1 cellular context compared by ENCODE assay signal in the genomic region with DNA sequence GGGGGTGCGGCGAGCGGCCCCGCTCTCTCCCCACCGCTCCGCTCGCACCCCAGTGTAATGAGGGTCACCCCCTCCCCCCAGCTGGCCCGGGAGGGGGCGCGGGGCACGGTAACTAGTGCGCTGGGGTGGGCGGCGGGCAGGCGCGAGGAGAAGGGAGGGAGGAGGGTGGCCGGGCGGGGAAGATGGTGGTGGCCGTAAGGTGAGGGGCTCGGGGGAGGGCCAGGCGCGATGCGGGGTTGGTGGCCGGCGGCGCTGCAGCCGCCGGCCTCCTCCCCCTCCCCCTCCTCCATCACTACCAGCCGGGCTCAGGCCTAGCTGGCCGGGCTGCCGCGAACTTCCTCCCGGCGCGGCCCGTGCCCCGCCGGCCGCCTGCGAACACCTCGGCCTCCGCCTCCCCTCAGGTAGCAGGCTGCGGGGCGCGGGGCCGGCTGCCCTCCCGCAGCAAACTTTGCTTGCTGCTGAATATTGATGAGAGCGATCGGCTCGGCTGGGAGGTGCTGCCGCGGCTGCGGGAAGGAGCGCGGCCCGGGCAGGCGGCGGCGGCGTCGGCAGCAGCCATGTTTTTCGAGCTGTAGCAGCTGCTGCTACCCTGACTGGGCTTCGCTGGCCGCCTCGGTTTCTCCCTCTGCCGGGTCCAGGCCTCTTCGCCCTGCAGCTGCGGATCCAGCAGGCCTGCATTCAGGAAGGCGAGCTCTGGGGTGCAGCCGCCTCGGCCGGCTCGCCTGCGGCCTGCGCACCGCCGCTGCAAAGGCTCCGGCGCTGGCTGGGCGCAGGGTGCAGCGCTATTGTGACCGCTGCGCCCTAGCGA.
TF ChIP-seq lines count a peak whose summit lies in the region.

No MANE protein-coding gene starts in this region.

TF ChIP-seq in K562, 482 proteins besides CTCF, POLR2A, EP300 and RAD21 (continued from another document and continues in another):
- TF ChIP-seq, protein P1, sequence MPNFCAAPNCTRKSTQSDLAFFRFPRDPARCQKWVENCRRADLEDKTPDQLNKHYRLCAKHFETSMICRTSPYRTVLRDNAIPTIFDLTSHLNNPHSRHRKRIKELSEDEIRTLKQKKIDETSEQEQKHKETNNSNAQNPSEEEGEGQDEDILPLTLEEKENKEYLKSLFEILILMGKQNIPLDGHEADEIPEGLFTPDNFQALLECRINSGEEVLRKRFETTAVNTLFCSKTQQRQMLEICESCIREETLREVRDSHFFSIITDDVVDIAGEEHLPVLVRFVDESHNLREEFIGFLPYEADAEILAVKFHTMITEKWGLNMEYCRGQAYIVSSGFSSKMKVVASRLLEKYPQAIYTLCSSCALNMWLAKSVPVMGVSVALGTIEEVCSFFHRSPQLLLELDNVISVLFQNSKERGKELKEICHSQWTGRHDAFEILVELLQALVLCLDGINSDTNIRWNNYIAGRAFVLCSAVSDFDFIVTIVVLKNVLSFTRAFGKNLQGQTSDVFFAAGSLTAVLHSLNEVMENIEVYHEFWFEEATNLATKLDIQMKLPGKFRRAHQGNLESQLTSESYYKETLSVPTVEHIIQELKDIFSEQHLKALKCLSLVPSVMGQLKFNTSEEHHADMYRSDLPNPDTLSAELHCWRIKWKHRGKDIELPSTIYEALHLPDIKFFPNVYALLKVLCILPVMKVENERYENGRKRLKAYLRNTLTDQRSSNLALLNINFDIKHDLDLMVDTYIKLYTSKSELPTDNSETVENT (CRISPR knock-in tag; IDR thresholded peaks at IDR 0.05) = no peak
- TF ChIP-seq POLR2AphosphoS2 (IDR thresholded peaks at IDR 0.05; ENCODE audit: low read length) (no peak), GATAD2A (IDR thresholded peaks at IDR 0.05) (no peak), ZNF699 (CRISPR knock-in tag; IDR thresholded peaks at IDR 0.05; ENCODE audit: insufficient replicate concordance) (no peak), THRB (CRISPR knock-in tag; conservative IDR thresholded peaks at IDR 0.05) (no peak), RUNX1 (IDR thresholded peaks at IDR 0.05; ENCODE audit: low read depth) (no peak), E2F3 (CRISPR knock-in tag; IDR thresholded peaks at IDR 0.05) (no peak), NELFE (IDR thresholded peaks at IDR 0.05; ENCODE audit: insufficient read depth, insufficient read length) (no peak), CBFA2T3 (IDR thresholded peaks at IDR 0.05) (no peak), CXXC5 (CRISPR knock-in tag; IDR thresholded peaks at IDR 0.05) (peak; percentile 37), ZNF695 (CRISPR knock-in tag; IDR thresholded peaks at IDR 0.05) (no peak), MEF2D (tag; conservative IDR thresholded peaks at IDR 0.05; ENCODE audit: low read depth) (no peak), OTX1 (CRISPR knock-in tag; IDR thresholded peaks at IDR 0.05) (no peak), CBX3 (IDR thresholded peaks at IDR 0.05; ENCODE audit: borderline replicate concordance in 1 of 2, low read length in 2 of 2) (no peak), ARNT (IDR thresholded peaks at IDR 0.05) (no peak), ILF3 (IDR thresholded peaks at IDR 0.05; ENCODE audit: borderline replicate concordance) (no peak), FOXP4 (CRISPR knock-in tag; IDR thresholded peaks at IDR 0.05; ENCODE audit: borderline replicate concordance) (no peak), ZSCAN32 (CRISPR knock-in tag; IDR thresholded peaks at IDR 0.05) (no peak), HMGN3 (IDR thresholded peaks at IDR 0.05; ENCODE audit: borderline replicate concordance, extremely low read depth, insufficient read length, low read depth, low read length) (no peak), TGIF2 (CRISPR knock-in tag; IDR thresholded peaks at IDR 0.05) (no peak), HDAC1 (IDR thresholded peaks at IDR 0.05) (0 out of 4 replicates have a peak, but pooled peaks of 1 of the 2 experiments have one; percentile 34), GABPB1 (CRISPR knock-in tag; IDR thresholded peaks at IDR 0.05) (no peak; the same call in 1 of the 2 replicates), MCM2 (IDR thresholded peaks at IDR 0.05; ENCODE audit: low read depth) (no peak), CTBP1 (IDR thresholded peaks at IDR 0.05; ENCODE audit: borderline replicate concordance) (peak; percentile 44), SP1 (CRISPR knock-in tag; IDR thresholded peaks at IDR 0.05) (0 out of 2 replicates have a peak, but pooled peaks have one; percentile 19), PHB2 (IDR thresholded peaks at IDR 0.05; ENCODE audit: low read depth) (no peak), DACH1 (IDR thresholded peaks at IDR 0.05; ENCODE audit: partially characterized antibody) (no peak), IRF2 (CRISPR knock-in tag; IDR thresholded peaks at IDR 0.05) (no peak), MAFG (tag; conservative IDR thresholded peaks at IDR 0.05) (no peak), PTTG1 (tag; IDR thresholded peaks at IDR 0.05; ENCODE audit: low read depth) (no peak), DPF2 (IDR thresholded peaks at IDR 0.05) (no peak), NR2C1 (IDR thresholded peaks at IDR 0.05) (no peak), NR2C1 (tag; IDR thresholded peaks at IDR 0.05) (no peak), SETDB1 (IDR thresholded peaks at IDR 0.05; ENCODE audit: low read length) (no peak), PURB (CRISPR knock-in tag; IDR thresholded peaks at IDR 0.05; ENCODE audit: low read depth) (no peak), MCM3 (IDR thresholded peaks at IDR 0.05) (no peak), HNRNPH1 (optimal IDR thresholded peaks at IDR 0.05; ENCODE audit: low read depth, low read length) (no peak)
- TF ChIP-seq, protein P2, sequence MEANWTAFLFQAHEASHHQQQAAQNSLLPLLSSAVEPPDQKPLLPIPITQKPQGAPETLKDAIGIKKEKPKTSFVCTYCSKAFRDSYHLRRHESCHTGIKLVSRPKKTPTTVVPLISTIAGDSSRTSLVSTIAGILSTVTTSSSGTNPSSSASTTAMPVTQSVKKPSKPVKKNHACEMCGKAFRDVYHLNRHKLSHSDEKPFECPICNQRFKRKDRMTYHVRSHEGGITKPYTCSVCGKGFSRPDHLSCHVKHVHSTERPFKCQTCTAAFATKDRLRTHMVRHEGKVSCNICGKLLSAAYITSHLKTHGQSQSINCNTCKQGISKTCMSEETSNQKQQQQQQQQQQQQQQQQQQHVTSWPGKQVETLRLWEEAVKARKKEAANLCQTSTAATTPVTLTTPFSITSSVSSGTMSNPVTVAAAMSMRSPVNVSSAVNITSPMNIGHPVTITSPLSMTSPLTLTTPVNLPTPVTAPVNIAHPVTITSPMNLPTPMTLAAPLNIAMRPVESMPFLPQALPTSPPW (CRISPR knock-in tag; IDR thresholded peaks at IDR 0.05) = peak; percentile 85
- TF ChIP-seq, protein P3, sequence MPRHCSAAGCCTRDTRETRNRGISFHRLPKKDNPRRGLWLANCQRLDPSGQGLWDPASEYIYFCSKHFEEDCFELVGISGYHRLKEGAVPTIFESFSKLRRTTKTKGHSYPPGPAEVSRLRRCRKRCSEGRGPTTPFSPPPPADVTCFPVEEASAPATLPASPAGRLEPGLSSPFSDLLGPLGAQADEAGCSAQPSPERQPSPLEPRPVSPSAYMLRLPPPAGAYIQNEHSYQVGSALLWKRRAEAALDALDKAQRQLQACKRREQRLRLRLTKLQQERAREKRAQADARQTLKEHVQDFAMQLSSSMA (CRISPR knock-in tag; IDR thresholded peaks at IDR 0.05) = 0 out of 2 replicates have a peak, but pooled peaks have one; percentile 60
- TF ChIP-seq, protein P4, sequence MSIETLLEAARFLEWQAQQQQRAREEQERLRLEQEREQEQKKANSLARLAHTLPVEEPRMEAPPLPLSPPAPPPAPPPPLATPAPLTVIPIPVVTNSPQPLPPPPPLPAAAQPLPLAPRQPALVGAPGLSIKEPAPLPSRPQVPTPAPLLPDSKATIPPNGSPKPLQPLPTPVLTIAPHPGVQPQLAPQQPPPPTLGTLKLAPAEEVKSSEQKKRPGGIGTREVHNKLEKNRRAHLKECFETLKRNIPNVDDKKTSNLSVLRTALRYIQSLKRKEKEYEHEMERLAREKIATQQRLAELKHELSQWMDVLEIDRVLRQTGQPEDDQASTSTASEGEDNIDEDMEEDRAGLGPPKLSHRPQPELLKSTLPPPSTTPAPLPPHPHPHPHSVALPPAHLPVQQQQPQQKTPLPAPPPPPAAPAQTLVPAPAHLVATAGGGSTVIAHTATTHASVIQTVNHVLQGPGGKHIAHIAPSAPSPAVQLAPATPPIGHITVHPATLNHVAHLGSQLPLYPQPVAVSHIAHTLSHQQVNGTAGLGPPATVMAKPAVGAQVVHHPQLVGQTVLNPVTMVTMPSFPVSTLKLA (conservative IDR thresholded peaks at IDR 0.05) = peak in 1 of 2 experiments; percentile 21; a peak in 1 of 4 replicates
- TF ChIP-seq, protein P5, sequence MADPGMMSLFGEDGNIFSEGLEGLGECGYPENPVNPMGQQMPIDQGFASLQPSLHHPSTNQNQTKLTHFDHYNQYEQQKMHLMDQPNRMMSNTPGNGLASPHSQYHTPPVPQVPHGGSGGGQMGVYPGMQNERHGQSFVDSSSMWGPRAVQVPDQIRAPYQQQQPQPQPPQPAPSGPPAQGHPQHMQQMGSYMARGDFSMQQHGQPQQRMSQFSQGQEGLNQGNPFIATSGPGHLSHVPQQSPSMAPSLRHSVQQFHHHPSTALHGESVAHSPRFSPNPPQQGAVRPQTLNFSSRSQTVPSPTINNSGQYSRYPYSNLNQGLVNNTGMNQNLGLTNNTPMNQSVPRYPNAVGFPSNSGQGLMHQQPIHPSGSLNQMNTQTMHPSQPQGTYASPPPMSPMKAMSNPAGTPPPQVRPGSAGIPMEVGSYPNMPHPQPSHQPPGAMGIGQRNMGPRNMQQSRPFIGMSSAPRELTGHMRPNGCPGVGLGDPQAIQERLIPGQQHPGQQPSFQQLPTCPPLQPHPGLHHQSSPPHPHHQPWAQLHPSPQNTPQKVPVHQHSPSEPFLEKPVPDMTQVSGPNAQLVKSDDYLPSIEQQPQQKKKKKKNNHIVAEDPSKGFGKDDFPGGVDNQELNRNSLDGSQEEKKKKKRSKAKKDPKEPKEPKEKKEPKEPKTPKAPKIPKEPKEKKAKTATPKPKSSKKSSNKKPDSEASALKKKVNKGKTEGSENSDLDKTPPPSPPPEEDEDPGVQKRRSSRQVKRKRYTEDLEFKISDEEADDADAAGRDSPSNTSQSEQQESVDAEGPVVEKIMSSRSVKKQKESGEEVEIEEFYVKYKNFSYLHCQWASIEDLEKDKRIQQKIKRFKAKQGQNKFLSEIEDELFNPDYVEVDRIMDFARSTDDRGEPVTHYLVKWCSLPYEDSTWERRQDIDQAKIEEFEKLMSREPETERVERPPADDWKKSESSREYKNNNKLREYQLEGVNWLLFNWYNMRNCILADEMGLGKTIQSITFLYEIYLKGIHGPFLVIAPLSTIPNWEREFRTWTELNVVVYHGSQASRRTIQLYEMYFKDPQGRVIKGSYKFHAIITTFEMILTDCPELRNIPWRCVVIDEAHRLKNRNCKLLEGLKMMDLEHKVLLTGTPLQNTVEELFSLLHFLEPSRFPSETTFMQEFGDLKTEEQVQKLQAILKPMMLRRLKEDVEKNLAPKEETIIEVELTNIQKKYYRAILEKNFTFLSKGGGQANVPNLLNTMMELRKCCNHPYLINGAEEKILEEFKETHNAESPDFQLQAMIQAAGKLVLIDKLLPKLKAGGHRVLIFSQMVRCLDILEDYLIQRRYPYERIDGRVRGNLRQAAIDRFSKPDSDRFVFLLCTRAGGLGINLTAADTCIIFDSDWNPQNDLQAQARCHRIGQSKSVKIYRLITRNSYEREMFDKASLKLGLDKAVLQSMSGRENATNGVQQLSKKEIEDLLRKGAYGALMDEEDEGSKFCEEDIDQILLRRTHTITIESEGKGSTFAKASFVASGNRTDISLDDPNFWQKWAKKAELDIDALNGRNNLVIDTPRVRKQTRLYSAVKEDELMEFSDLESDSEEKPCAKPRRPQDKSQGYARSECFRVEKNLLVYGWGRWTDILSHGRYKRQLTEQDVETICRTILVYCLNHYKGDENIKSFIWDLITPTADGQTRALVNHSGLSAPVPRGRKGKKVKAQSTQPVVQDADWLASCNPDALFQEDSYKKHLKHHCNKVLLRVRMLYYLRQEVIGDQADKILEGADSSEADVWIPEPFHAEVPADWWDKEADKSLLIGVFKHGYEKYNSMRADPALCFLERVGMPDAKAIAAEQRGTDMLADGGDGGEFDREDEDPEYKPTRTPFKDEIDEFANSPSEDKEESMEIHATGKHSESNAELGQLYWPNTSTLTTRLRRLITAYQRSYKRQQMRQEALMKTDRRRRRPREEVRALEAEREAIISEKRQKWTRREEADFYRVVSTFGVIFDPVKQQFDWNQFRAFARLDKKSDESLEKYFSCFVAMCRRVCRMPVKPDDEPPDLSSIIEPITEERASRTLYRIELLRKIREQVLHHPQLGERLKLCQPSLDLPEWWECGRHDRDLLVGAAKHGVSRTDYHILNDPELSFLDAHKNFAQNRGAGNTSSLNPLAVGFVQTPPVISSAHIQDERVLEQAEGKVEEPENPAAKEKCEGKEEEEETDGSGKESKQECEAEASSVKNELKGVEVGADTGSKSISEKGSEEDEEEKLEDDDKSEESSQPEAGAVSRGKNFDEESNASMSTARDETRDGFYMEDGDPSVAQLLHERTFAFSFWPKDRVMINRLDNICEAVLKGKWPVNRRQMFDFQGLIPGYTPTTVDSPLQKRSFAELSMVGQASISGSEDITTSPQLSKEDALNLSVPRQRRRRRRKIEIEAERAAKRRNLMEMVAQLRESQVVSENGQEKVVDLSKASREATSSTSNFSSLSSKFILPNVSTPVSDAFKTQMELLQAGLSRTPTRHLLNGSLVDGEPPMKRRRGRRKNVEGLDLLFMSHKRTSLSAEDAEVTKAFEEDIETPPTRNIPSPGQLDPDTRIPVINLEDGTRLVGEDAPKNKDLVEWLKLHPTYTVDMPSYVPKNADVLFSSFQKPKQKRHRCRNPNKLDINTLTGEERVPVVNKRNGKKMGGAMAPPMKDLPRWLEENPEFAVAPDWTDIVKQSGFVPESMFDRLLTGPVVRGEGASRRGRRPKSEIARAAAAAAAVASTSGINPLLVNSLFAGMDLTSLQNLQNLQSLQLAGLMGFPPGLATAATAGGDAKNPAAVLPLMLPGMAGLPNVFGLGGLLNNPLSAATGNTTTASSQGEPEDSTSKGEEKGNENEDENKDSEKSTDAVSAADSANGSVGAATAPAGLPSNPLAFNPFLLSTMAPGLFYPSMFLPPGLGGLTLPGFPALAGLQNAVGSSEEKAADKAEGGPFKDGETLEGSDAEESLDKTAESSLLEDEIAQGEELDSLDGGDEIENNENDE (IDR thresholded peaks at IDR 0.05; ENCODE audit: low read depth, low read length) = no peak
